In the genomic region with DNA sequence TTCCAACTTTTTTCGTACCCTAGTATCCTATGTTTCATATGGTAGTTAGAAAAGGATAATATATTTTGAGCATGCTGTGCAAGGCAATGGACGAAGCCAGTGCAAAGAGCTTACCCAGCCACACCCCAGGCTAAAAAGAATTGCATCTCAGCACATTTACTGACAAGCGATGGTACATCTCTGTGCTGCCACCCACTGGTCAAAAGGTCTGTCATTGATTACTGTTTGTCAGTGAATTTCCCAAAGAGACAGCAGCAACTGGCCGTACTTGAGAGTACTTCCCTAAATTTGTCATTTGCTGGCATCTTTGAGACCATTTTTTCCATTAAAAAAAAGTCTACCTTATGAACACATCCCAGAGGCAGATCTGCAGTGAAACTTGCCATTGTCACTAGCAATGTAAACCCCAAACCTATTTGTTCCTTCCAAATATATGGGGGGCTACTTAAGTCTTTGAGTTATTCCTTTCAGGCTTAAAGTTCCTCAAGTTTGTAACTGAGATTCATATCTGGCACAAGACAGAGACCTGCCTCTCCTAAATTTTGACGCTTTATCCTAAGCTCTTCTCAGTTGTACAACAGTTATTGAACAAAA, we compare ENCODE assay signal across 10 cellular contexts.
DNase-seq lines count a peak whose midpoint lies in the region; ATAC-seq and TF ChIP-seq lines count a peak whose summit lies in the region.
"Had no signal": no experiment of that assay in that cellular context is flagged by ENCODE, and none has a peak within 500 bp of the region (broad histone marks: within the 10 kb centered on the region; RNA-seq: fewer than 3 reads in every experiment).

No MANE protein-coding gene starts in this region.

- 38% methylated on average over 5 of the region's 5 CpGs for WGBS in smooth muscle cell (ENCODE audit: low lambda C conversion rate)

- intact Hi-C loops in head of caudate nucleus (cut with DNase I) = loop anchor here (10.0 kb wide), 2 partner anchors 85 to 185 kb away; partner anchors contain the start of gene CTNND2

- H2AFZ ChIP-seq in smooth muscle cell (ENCODE audit: low read depth) = no peak overlapping the region

- H3K4me3 ChIP-seq in SK-N-MC (no peak overlapping the region), smooth muscle cell (no peak overlapping the region)
- H3K4me3 ChIP-seq: A549, Peyer's patch had no signal

- DNase-seq in DMS153 (lab: John Stamatoyannopoulos, UW) = peak; percentile 30
- DNase-seq in DMS153 treated with DMSO at 0.1 percent for 48 hours (lab: John Stamatoyannopoulos, UW; ENCODE audit: unreplicated experiment) = no peak
- DNase-seq in M059J (ENCODE audit: low read depth) = peak; percentile 51
- DNase-seq in SK-N-MC (ENCODE audit: low read depth, low spot score) = peak; percentile 47
- peak; percentile 20 to 94 (median 80) for DNase-seq in head of caudate nucleus
- DNase-seq in smooth muscle cell (lab: John Stamatoyannopoulos, UW; ENCODE audit: unreplicated experiment) = no peak
- no peak for DNase-seq in epidermal melanocyte (ENCODE audit: insufficient read length, low spot score)

- H3K9ac ChIP-seq in SK-N-MC (ENCODE audit: insufficient read length) = no peak overlapping the region
- H3K9ac ChIP-seq in smooth muscle cell (ENCODE audit: low read depth) = no peak overlapping the region

- H4K20me1 ChIP-seq in smooth muscle cell (ENCODE audit: low read depth) = no peaks in the 10 kb centered on the region

- H3K79me2 ChIP-seq in smooth muscle cell (ENCODE audit: low read depth) = no peaks in the 10 kb centered on the region

- H3K4me2 ChIP-seq in smooth muscle cell = no peak overlapping the region
- H3K4me2 ChIP-seq: A549 had no signal

- H3K9me3 ChIP-seq in SK-N-MC (ENCODE audit: low read depth, low read length) = no peaks in the 10 kb centered on the region; the same call in 1 of the 2 replicates
- no peaks in the 10 kb centered on the region for H3K9me3 ChIP-seq in smooth muscle cell (replicated peaks; ENCODE audit: low read depth)
- H3K9me3 ChIP-seq: A549, Peyer's patch had no signal

- H3K27me3 ChIP-seq in smooth muscle cell (ENCODE audit: low read depth) = no peaks in the 10 kb centered on the region
- H3K27me3 ChIP-seq: Peyer's patch had no signal

- H3K4me1 ChIP-seq in smooth muscle cell (ENCODE audit: low read depth) = no peaks in the 10 kb centered on the region
- H3K4me1 ChIP-seq: A549, Peyer's patch had no signal

- no peaks in the 10 kb centered on the region for H3K36me3 ChIP-seq in SK-N-MC (ENCODE audit: insufficient read depth, low read length)
- H3K36me3 ChIP-seq in smooth muscle cell (ENCODE audit: low read depth) = no peaks in the 10 kb centered on the region
- H3K36me3 ChIP-seq: Peyer's patch had no signal

- peak; percentile 44 for TF ChIP-seq CTCF in smooth muscle cell (IDR thresholded peaks at IDR 0.05; ENCODE audit: borderline replicate concordance, insufficient read depth, poor library complexity, severe bottlenecking)

- no peaks in the 10 kb centered on the region for H3F3A ChIP-seq in smooth muscle cell (ENCODE audit: low read depth)

- ATAC-seq in GM18498 (IDR thresholded peaks at IDR 0.05; ENCODE audit: unreplicated experiment) = no peak

- H3K27ac ChIP-seq in SK-N-MC = no peak overlapping the region
- H3K27ac ChIP-seq in smooth muscle cell (ENCODE audit: low read depth) = no peak overlapping the region
- H3K27ac ChIP-seq: A549, Peyer's patch had no signal

Comparison
In these comparisons a context has a peak if more than half of its experiments do, and no peak if none do; other contexts are left out.
1. DNase-seq: peak in DMS153 (single experiment), M059J (single experiment), SK-N-MC (single experiment) and head of caudate nucleus (42 of 42); none in DMS153 treated with DMSO at 0.1 percent for 48 hours (single experiment), smooth muscle cell (single experiment) and epidermal melanocyte (single experiment).